In the genomic region with DNA sequence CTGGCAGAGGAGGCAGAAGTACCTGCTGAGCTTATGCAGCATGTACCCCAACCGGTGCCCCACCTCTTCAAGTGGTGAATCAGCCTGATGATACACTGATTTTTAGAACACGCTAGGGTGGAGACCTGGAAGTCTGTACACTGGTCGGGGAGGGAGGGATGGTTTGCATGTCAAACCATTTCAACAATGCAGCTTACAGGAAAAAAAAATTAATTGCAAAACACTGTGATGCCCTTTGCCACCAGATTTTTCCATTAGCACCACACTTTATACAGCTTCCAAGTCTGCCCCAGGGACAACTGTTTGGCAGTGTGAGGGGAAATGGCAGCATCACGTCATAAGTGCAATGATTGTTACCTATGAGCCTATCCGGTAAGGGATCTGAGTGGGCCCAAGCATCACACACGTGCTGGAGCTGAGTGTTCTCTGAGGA, we compare ENCODE assay signal across 11 cellular contexts.
DNase-seq lines count a peak whose midpoint lies in the region; ATAC-seq, FAIRE-seq and TF ChIP-seq lines count a peak whose summit lies in the region.
"Had no signal": no experiment of that assay in that cellular context is flagged by ENCODE, and none has a peak within 500 bp of the region (broad histone marks: within the 10 kb centered on the region; RNA-seq: fewer than 3 reads in every experiment).

No MANE protein-coding gene starts in this region.

- FAIRE-seq in HepG2 (lab: Jason Lieb, UNC): no peak

- no peak for ATAC-seq in HepG2
- no peak for ATAC-seq in GM18867 (IDR thresholded peaks at IDR 0.05; ENCODE audit: unreplicated experiment)

- H3K79me2 ChIP-seq in HepG2 (ENCODE audit: insufficient read depth, low read length): peaks cover 88% of the 10 kb centered on the region

- intact Hi-C loops in HepG2 (cut with micrococcal nuclease; ENCODE audit: unreplicated experiment): no loop called here

- H4K20me1 ChIP-seq in HepG2 (ENCODE audit: insufficient read depth, low read length): no peaks in the 10 kb centered on the region

- peak in 1 of 2 experiments; percentile 26; a peak in 2 of 4 replicates for TF ChIP-seq POLR2A in HepG2 (IDR thresholded peaks at IDR 0.05; ENCODE audit: insufficient read depth in 1 of 2, low read depth in 2 of 2, low read length in 2 of 2)

- DNase-seq in HT1080 (ENCODE audit: low read depth) (peak; percentile 34), dedifferentiated amniotic fluid mesenchymal stem cell (ENCODE audit: extremely low spot score) (peak; percentile 25), HepG2 (ENCODE audit: low spot score) (no peak), OCI-M1 (lab: John Stamatoyannopoulos, UW) (no peak), midbrain (lab: John Stamatoyannopoulos, UW) (no peak), NCI-H1436 treated with DMSO at 0.1 percent for 48 hours (lab: John Stamatoyannopoulos, UW) (no peak)
- DNase-seq: activated CD8-positive, alpha-beta memory T cell treated with anti-CD3 and anti-CD28 coated beads, Interleukin-2, amount 50 U/mL, for 4 hours; COR-L47; T1000 had no signal

- no peak overlapping the region for H2AFZ ChIP-seq in HepG2 (ENCODE audit: low read length)

- H3K9me3 ChIP-seq in HepG2 (ENCODE audit: low read length) (no peaks in the 10 kb centered on the region), subcutaneous abdominal adipose tissue (ENCODE audit: control insufficient read depth in 5 of 5, low read length in 5 of 5) (no peaks in the 10 kb centered on the region)

- TF ChIP-seq CTCF in HepG2 (CRISPR knock-in tag; IDR thresholded peaks at IDR 0.05): no peak

- POLR2A ChIA-PET in HepG2 (lab: Yijun Ruan, JAX): interaction anchor here (0.9 to 7.1 kb wide), 5 partner anchors 9 to 60 kb away, joined by 3 to 320 read pairs (median 35); no protein-coding TSS in a partner anchor

- TF ChIP-seq EP300 in HepG2 (IDR thresholded peaks at IDR 0.05; ENCODE audit: low read depth in 2 of 2, low read length in 2 of 2): no peak
- no peak for TF ChIP-seq EP300 in HepG2 (CRISPR knock-in tag; IDR thresholded peaks at IDR 0.05; ENCODE audit: borderline replicate concordance)

- no peak for TF ChIP-seq RAD21 in HepG2 (CRISPR knock-in tag; IDR thresholded peaks at IDR 0.05)

- H3K36me3 ChIP-seq in HepG2 (replicated peaks in 1 of 2; ENCODE audit: control insufficient read depth in 1 of 2, insufficient read depth in 2 of 2, low read length in 2 of 2): peaks cover 6 to 27% of the 10 kb centered on the region in 2 experiments; a peak in 3 of 5 replicates
- H3K36me3 ChIP-seq in subcutaneous abdominal adipose tissue (ENCODE audit: control insufficient read depth in 5 of 5, insufficient read depth in 5 of 5, low read length in 5 of 5): peaks cover 0 to 8% (median 0%) of the 10 kb centered on the region in 5 donors

- H3K27ac ChIP-seq in HepG2 (ENCODE audit: extremely low read length, insufficient read depth, low read length): peak overlapping the region; percentile 94
- peak overlapping the region; percentile 97 for H3K27ac ChIP-seq in subcutaneous abdominal adipose tissue (ENCODE audit: low read depth, low read length)

- peak overlapping the region; percentile 67 to 74 (median 67) for H3K4me3 ChIP-seq in HepG2 (replicated peaks in 1 of 3; ENCODE audit: insufficient read depth in 1 of 3, low read depth in 2 of 3, low read length in 3 of 3)
- peak overlapping the region; percentile 7 to 67 (median 41) for H3K4me3 ChIP-seq in subcutaneous abdominal adipose tissue (ENCODE audit: low read depth in 1 of 5, low read length in 5 of 5)

- in situ Hi-C loops in HepG2 (cut with HindIII; ENCODE audit: extremely low pct_ligation_motif_present, low pct_unique_long_range_greater_than_20kb): no loop called here

- peak overlapping the region; percentile 85 for H3K9ac ChIP-seq in HepG2 (ENCODE audit: insufficient read depth, low read depth, low read length)
- H3K9ac ChIP-seq in subcutaneous abdominal adipose tissue (ENCODE audit: low read length in 5 of 5): peak overlapping the region in 3 of 5 donors; percentile 66 to 88 (median 68)

- WGBS in HepG2 (ENCODE audit: low lambda C conversion rate): 67% methylated on average over 6 of the region's 6 CpGs

- H3K4me2 ChIP-seq in HepG2 (ENCODE audit: low read depth, low read length): peak overlapping the region; percentile 87

- peaks cover 78% of the 10 kb centered on the region for H3K4me1 ChIP-seq in HepG2 (ENCODE audit: insufficient read depth, low read length)
- H3K4me1 ChIP-seq in subcutaneous abdominal adipose tissue (ENCODE audit: control insufficient read depth in 5 of 5, insufficient read depth in 5 of 5, low read length in 5 of 5): peaks cover 0 to 75% (median 61%) of the 10 kb centered on the region in 5 donors

- BruUV-seq in HepG2 (replicated peaks; lab: Mats Ljungman, UMichigan): no TSS peak

- CTCF ChIA-PET in HepG2 (lab: Yijun Ruan, JAX; ENCODE audit: low intra/inter-chr PET ratio, low total read pairs): no interaction called here

- H3K27me3 ChIP-seq in HepG2 (ENCODE audit: control insufficient read depth in 1 of 2, insufficient read depth in 2 of 2, low read length in 2 of 2) (no peaks in the 10 kb centered on the region; a peak in 1 of 5 replicates), subcutaneous abdominal adipose tissue (ENCODE audit: control insufficient read depth in 5 of 5, insufficient read depth in 4 of 5, low read length in 5 of 5) (no peaks in the 10 kb centered on the region)

TF ChIP-seq in HepG2, 621 proteins besides CTCF, POLR2A, EP300 and RAD21 (continues in another document):
- no peak for TF ChIP-seq KLF9 (CRISPR knock-in tag; IDR thresholded peaks at IDR 0.05; ENCODE audit: low read depth)
- no peak for TF ChIP-seq ZNF207 (IDR thresholded peaks at IDR 0.05; ENCODE audit: borderline replicate concordance)
- TF ChIP-seq FOSL2 (CRISPR knock-in tag; IDR thresholded peaks at IDR 0.05): peak; percentile 32; the same call in 1 of the 2 replicates
- peak; percentile 20; the same call in 1 of the 2 replicates for TF ChIP-seq SAP130 (CRISPR knock-in tag; IDR thresholded peaks at IDR 0.05; ENCODE audit: low read depth)
- peak; percentile 9; the same call in 1 of the 2 replicates for TF ChIP-seq AFF4 (CRISPR knock-in tag; IDR thresholded peaks at IDR 0.05)
- no peak for TF ChIP-seq PRPF4 (IDR thresholded peaks at IDR 0.05; ENCODE audit: low read depth, low read length, poor library complexity, severe bottlenecking)
- TF ChIP-seq POLR2G (IDR thresholded peaks at IDR 0.05; ENCODE audit: low read depth, low read length): peak; percentile 8; the same call in 1 of the 2 replicates
- peak; percentile 21 for TF ChIP-seq TEAD3 (CRISPR knock-in tag; optimal IDR thresholded peaks at IDR 0.05; ENCODE audit: borderline replicate concordance)
- TF ChIP-seq MYNN (CRISPR knock-in tag; IDR thresholded peaks at IDR 0.05; ENCODE audit: low read depth): no peak
- peak; percentile 29; the same call in 1 of the 2 replicates for TF ChIP-seq ZFX (CRISPR knock-in tag; IDR thresholded peaks at IDR 0.05; ENCODE audit: low read depth)

Comparison
In these comparisons a context has a peak if more than half of its experiments do, and no peak if none do; other contexts are left out.
1. DNase-seq: peak in HT1080 (single experiment) and dedifferentiated amniotic fluid mesenchymal stem cell (single experiment); none in HepG2 (single experiment), OCI-M1 (single experiment), midbrain (single experiment) and NCI-H1436 treated with DMSO at 0.1 percent for 48 hours (single experiment).